ENCODE assay signal across 3 cellular contexts in genomic region chr17:73156166-73156840, GRCh38.
TF ChIP-seq lines count a peak whose summit lies in the region.

No MANE protein-coding gene starts in this region.

TF ChIP-seq in A549, 52 proteins besides CTCF, POLR2A, EP300 and RAD21:
- TF ChIP-seq ZC3H11A (IDR thresholded peaks at IDR 0.05), result no peak
- peak; percentile 91 for TF ChIP-seq SMC3 (IDR thresholded peaks at IDR 0.05)
TF ChIP-seq in A549: peak in this region for 1.

TF ChIP-seq in WTC11, 78 proteins besides CTCF, POLR2A, EP300 and RAD21:
- TF ChIP-seq ELF4 (CRISPR knock-in tag; IDR thresholded peaks at IDR 0.05; ENCODE audit: low read depth), result no peak
- TF ChIP-seq ZNF416 (CRISPR knock-in tag; IDR thresholded peaks at IDR 0.05), result no peak
- TF ChIP-seq, protein P1, sequence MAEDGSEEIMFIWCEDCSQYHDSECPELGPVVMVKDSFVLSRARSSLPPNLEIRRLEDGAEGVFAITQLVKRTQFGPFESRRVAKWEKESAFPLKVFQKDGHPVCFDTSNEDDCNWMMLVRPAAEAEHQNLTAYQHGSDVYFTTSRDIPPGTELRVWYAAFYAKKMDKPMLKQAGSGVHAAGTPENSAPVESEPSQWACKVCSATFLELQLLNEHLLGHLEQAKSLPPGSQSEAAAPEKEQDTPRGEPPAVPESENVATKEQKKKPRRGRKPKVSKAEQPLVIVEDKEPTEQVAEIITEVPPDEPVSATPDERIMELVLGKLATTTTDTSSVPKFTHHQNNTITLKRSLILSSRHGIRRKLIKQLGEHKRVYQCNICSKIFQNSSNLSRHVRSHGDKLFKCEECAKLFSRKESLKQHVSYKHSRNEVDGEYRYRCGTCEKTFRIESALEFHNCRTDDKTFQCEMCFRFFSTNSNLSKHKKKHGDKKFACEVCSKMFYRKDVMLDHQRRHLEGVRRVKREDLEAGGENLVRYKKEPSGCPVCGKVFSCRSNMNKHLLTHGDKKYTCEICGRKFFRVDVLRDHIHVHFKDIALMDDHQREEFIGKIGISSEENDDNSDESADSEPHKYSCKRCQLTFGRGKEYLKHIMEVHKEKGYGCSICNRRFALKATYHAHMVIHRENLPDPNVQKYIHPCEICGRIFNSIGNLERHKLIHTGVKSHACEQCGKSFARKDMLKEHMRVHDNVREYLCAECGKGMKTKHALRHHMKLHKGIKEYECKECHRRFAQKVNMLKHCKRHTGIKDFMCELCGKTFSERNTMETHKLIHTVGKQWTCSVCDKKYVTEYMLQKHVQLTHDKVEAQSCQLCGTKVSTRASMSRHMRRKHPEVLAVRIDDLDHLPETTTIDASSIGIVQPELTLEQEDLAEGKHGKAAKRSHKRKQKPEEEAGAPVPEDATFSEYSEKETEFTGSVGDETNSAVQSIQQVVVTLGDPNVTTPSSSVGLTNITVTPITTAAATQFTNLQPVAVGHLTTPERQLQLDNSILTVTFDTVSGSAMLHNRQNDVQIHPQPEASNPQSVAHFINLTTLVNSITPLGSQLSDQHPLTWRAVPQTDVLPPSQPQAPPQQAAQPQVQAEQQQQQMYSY (CRISPR knock-in tag; IDR thresholded peaks at IDR 0.05), result peak; percentile 35
- no peak for TF ChIP-seq KAT7 (CRISPR knock-in tag; IDR thresholded peaks at IDR 0.05; ENCODE audit: borderline replicate concordance)
- no peak for TF ChIP-seq ZNF423 (CRISPR knock-in tag; IDR thresholded peaks at IDR 0.05)
- TF ChIP-seq, protein P2, sequence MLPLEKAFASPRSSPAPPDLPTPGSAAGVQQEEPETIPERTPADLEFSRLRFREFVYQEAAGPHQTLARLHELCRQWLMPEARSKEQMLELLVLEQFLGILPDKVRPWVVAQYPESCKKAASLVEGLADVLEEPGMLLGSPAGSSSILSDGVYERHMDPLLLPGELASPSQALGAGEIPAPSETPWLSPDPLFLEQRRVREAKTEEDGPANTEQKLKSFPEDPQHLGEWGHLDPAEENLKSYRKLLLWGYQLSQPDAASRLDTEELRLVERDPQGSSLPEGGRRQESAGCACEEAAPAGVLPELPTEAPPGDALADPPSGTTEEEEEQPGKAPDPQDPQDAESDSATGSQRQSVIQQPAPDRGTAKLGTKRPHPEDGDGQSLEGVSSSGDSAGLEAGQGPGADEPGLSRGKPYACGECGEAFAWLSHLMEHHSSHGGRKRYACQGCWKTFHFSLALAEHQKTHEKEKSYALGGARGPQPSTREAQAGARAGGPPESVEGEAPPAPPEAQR (CRISPR knock-in tag; IDR thresholded peaks at IDR 0.05), result no peak
- TF ChIP-seq ZNF219 (CRISPR knock-in tag; IDR thresholded peaks at IDR 0.05; ENCODE audit: borderline replicate concordance), result no peak
- TF ChIP-seq TEAD1 (CRISPR knock-in tag; IDR thresholded peaks at IDR 0.05), result peak; percentile 19; the same call in 1 of the 2 replicates
- TF ChIP-seq SMAD3 (CRISPR knock-in tag; IDR thresholded peaks at IDR 0.05; ENCODE audit: borderline replicate concordance), result no peak
- no peak for TF ChIP-seq ZMAT4 (CRISPR knock-in tag; IDR thresholded peaks at IDR 0.05)
- TF ChIP-seq NR1H2 (CRISPR knock-in tag; IDR thresholded peaks at IDR 0.05), result no peak
- TF ChIP-seq, protein P3, sequence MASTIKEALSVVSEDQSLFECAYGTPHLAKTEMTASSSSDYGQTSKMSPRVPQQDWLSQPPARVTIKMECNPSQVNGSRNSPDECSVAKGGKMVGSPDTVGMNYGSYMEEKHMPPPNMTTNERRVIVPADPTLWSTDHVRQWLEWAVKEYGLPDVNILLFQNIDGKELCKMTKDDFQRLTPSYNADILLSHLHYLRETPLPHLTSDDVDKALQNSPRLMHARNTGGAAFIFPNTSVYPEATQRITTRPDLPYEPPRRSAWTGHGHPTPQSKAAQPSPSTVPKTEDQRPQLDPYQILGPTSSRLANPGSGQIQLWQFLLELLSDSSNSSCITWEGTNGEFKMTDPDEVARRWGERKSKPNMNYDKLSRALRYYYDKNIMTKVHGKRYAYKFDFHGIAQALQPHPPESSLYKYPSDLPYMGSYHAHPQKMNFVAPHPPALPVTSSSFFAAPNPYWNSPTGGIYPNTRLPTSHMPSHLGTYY (CRISPR knock-in tag; IDR thresholded peaks at IDR 0.05), result no peak
- TF ChIP-seq ZNF396 (CRISPR knock-in tag; IDR thresholded peaks at IDR 0.05; ENCODE audit: borderline replicate concordance), result no peak
- no peak for TF ChIP-seq PREB (CRISPR knock-in tag; IDR thresholded peaks at IDR 0.05; ENCODE audit: borderline replicate concordance)
- TF ChIP-seq GABPB1 (CRISPR knock-in tag; IDR thresholded peaks at IDR 0.05), result 0 out of 2 replicates have a peak, but pooled peaks have one; percentile 17
- TF ChIP-seq TP53 (CRISPR knock-in tag; IDR thresholded peaks at IDR 0.05), result no peak
- TF ChIP-seq, protein P4, sequence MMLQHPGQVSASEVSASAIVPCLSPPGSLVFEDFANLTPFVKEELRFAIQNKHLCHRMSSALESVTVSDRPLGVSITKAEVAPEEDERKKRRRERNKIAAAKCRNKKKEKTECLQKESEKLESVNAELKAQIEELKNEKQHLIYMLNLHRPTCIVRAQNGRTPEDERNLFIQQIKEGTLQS (CRISPR knock-in tag; conservative IDR thresholded peaks at IDR 0.05), result no peak
- no peak for TF ChIP-seq IRF2 (CRISPR knock-in tag; IDR thresholded peaks at IDR 0.05; ENCODE audit: borderline replicate concordance, low read depth)
- no peak for TF ChIP-seq CREB1 (CRISPR knock-in tag; IDR thresholded peaks at IDR 0.05)

TF ChIP-seq in HepG2, 621 proteins besides CTCF, POLR2A, EP300 and RAD21 (continues in another document):
- TF ChIP-seq YEATS2 (CRISPR knock-in tag; IDR thresholded peaks at IDR 0.05; ENCODE audit: borderline replicate concordance) (peak; percentile 59; the same call in 1 of the 2 replicates), NCOA5 (CRISPR knock-in tag; IDR thresholded peaks at IDR 0.05) (no peak), ZZZ3 (CRISPR knock-in tag; IDR thresholded peaks at IDR 0.05; ENCODE audit: borderline replicate concordance) (0 out of 2 replicates have a peak, but pooled peaks have one; percentile 18), ARID3A (IDR thresholded peaks at IDR 0.05; ENCODE audit: low read depth, low read length) (peak; percentile 56; the same call in 1 of the 2 replicates), ZNF691 (CRISPR knock-in tag; IDR thresholded peaks at IDR 0.05; ENCODE audit: borderline replicate concordance, low read depth) (peak; percentile 46; the same call in 1 of the 2 replicates), SAP130 (CRISPR knock-in tag; IDR thresholded peaks at IDR 0.05; ENCODE audit: low read depth) (peak; percentile 52), FOXP4 (CRISPR knock-in tag; IDR thresholded peaks at IDR 0.05) (0 out of 2 replicates have a peak, but pooled peaks have one; percentile 33), DRAP1 (CRISPR knock-in tag; IDR thresholded peaks at IDR 0.05) (0 out of 2 replicates have a peak, but pooled peaks have one; percentile 16), CBFB (CRISPR knock-in tag; IDR thresholded peaks at IDR 0.05) (0 out of 2 replicates have a peak, but pooled peaks have one; percentile 25), SSRP1 (CRISPR knock-in tag; IDR thresholded peaks at IDR 0.05) (peak; percentile 77; the same call in 1 of the 2 replicates)
- TF ChIP-seq, protein P5, sequence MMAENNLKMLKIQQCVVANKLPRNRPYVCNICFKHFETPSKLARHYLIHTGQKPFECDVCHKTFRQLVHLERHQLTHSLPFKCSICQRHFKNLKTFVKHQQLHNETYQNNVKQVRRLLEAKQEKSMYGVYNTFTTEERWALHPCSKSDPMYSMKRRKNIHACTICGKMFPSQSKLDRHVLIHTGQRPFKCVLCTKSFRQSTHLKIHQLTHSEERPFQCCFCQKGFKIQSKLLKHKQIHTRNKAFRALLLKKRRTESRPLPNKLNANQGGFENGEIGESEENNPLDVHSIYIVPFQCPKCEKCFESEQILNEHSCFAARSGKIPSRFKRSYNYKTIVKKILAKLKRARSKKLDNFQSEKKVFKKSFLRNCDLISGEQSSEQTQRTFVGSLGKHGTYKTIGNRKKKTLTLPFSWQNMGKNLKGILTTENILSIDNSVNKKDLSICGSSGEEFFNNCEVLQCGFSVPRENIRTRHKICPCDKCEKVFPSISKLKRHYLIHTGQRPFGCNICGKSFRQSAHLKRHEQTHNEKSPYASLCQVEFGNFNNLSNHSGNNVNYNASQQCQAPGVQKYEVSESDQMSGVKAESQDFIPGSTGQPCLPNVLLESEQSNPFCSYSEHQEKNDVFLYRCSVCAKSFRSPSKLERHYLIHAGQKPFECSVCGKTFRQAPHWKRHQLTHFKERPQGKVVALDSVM (CRISPR knock-in tag; IDR thresholded peaks at IDR 0.05), result peak; percentile 32; the same call in 1 of the 2 replicates
- TF ChIP-seq, protein P6, sequence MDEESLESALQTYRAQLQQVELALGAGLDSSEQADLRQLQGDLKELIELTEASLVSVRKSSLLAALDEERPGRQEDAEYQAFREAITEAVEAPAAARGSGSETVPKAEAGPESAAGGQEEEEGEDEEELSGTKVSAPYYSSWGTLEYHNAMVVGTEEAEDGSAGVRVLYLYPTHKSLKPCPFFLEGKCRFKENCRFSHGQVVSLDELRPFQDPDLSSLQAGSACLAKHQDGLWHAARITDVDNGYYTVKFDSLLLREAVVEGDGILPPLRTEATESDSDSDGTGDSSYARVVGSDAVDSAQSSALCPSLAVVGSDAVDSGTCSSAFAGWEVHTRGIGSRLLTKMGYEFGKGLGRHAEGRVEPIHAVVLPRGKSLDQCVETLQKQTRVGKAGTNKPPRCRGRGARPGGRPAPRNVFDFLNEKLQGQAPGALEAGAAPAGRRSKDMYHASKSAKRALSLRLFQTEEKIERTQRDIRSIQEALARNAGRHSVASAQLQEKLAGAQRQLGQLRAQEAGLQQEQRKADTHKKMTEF (CRISPR knock-in tag; IDR thresholded peaks at IDR 0.05), result peak; percentile 52; the same call in 1 of the 2 replicates
